25 cellular contexts compared by ENCODE assay signal in the genomic region with DNA sequence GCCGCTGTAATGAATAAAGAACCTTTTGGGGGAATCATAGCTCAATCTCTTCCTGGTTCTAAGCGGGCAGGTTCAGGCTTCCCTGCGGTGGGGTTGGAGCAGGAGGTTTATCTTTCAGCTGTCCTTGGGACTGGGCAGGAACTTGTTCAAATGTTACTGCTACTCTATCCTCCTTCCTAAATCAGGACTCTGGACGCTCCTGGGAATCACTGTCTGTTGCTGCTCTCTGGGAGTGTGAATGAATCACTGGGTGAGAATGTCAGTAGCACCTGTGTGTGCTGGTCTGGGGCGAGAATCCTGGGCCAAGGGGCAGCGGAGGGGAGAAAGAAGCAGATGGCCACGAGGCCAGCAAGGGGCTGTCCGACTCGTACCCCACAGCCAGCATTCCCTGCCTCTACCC.
A peak's percentile ranks its signal among the peaks of the same experiment; 100 is the strongest.
DNase-seq lines count a peak whose midpoint lies in the region; FAIRE-seq and TF ChIP-seq lines count a peak whose summit lies in the region.
"Had no signal": no experiment of that assay in that cellular context is flagged by ENCODE, and none has a peak within 500 bp of the region (broad histone marks: within the 10 kb centered on the region; RNA-seq: fewer than 3 reads in every experiment).

No MANE protein-coding gene starts in this region.

- H3K4me3 ChIP-seq in astrocyte (ENCODE audit: insufficient read depth, low read depth, low read length) (no peak overlapping the region), skeletal muscle cell (ENCODE audit: low read depth, low read length) (no peak overlapping the region), brain microvascular endothelial cell (ENCODE audit: low read depth, low read length) (no peak overlapping the region)
- H3K4me3 ChIP-seq: ascending aorta, tibial nerve had no signal

- no peaks in the 10 kb centered on the region for H3K79me2 ChIP-seq in astrocyte (ENCODE audit: insufficient read depth, low read length)

- no peak for TF ChIP-seq POLR2A in GM12891 (IDR thresholded peaks at IDR 0.05; ENCODE audit: low read depth, low read length)

- peaks cover 28% of the 10 kb centered on the region for H3K4me1 Mint-ChIP-seq in astrocyte (ENCODE audit: low read depth, unreplicated experiment)

- no peaks in the 10 kb centered on the region for H4K20me1 ChIP-seq in astrocyte (ENCODE audit: insufficient read depth, low read length)

- no peaks in the 10 kb centered on the region for H3K9me3 Mint-ChIP-seq in astrocyte (ENCODE audit: unreplicated experiment)
- H3K9me3 Mint-ChIP-seq: activated CD4-positive, alpha-beta memory T cell treated with anti-CD3 and anti-CD28 coated beads for 36 hours; activated T-cell treated with anti-CD3 and anti-CD28 coated beads, Interleukin-2, amount 50 U/mL, for 24 hours; stimulated activated memory B cell treated with anti-CD40 and anti-IgM and Interleukin-4, amounts not matched to agents 10 μg/mL and 1 μg/mL and 100 μg/mL, for 72 hours had no signal

- H3K9me3 ChIP-seq in astrocyte (ENCODE audit: insufficient read depth, low read depth, low read length) = no peaks in the 10 kb centered on the region
- H3K9me3 ChIP-seq: ascending aorta, neutrophil, tibial nerve had no signal

- DNase-seq in HPDE6-E6E7 (ENCODE audit: extremely low spot score) (peak; percentile 65), astrocyte (ENCODE audit: low read depth) (no peak), kidney glomerular epithelial cell (lab: John Stamatoyannopoulos, UW) (peak; percentile 22), skeletal muscle cell (ENCODE audit: low read depth) (peak; percentile 9), brain microvascular endothelial cell (no peak), CD1c-positive myeloid dendritic cell (ENCODE audit: extremely low spot score) (no peak), GM12891 (ENCODE audit: insufficient read length, low spot score) (no peak), NCI-H510A (lab: John Stamatoyannopoulos, UW) (no peak)
- DNase-seq: activated CD4-positive, alpha-beta memory T cell treated with anti-CD3 and anti-CD28 coated beads for 36 hours; activated naive CD4-positive, alpha-beta T cell treated with anti-CD3 and anti-CD28 coated beads, Interleukin-2, amount 50 U/mL, for 16 hours; activated T-cell treated with anti-CD3 and anti-CD28 coated beads, Interleukin-2, amount 50 U/mL, for 24 hours; DMS79; hypothalamus; NCI-H1092; NCI-H2081 treated with DMSO at 0.1 percent for 48 hours; NCI-H510A treated with DMSO at 0.1 percent for 48 hours; retina; Right ventricle myocardium superior had no signal

- H2AFZ ChIP-seq in astrocyte (ENCODE audit: low read depth, low read length) = no peak overlapping the region

- peaks cover 3% of the 10 kb centered on the region for H3K27me3 Mint-ChIP-seq in astrocyte (ENCODE audit: low read depth, unreplicated experiment)

- no peak overlapping the region for H3K4me2 ChIP-seq in astrocyte (ENCODE audit: low read length)
- H3K4me2 ChIP-seq: KMS-11 had no signal

- TF ChIP-seq CTCF in astrocyte (IDR thresholded peaks at IDR 0.05; ENCODE audit: insufficient read depth, low read depth, low read length) (no peak), brain microvascular endothelial cell (IDR thresholded peaks at IDR 0.05; ENCODE audit: low read depth, low read length, missing control alignments) (no peak)

- H3K27me3 ChIP-seq in astrocyte (ENCODE audit: insufficient read depth, low read length) (no peaks in the 10 kb centered on the region), brain microvascular endothelial cell (replicated peaks) (no peaks in the 10 kb centered on the region)
- H3K27me3 ChIP-seq: ascending aorta, tibial nerve had no signal

- H3K9ac ChIP-seq in astrocyte (ENCODE audit: low read length) = no peak overlapping the region
- H3K9ac ChIP-seq: KMS-11 had no signal

- peak overlapping the region; percentile 6 for H3K4me3 Mint-ChIP-seq in astrocyte (ENCODE audit: unreplicated experiment)
- H3K4me3 Mint-ChIP-seq: activated CD4-positive, alpha-beta memory T cell treated with anti-CD3 and anti-CD28 coated beads for 36 hours; activated T-cell treated with anti-CD3 and anti-CD28 coated beads, Interleukin-2, amount 50 U/mL, for 24 hours; stimulated activated memory B cell treated with anti-CD40 and anti-IgM and Interleukin-4, amounts not matched to agents 10 μg/mL and 1 μg/mL and 100 μg/mL, for 72 hours had no signal

- H3K4me1 ChIP-seq in astrocyte (ENCODE audit: insufficient read depth, low read length) = peaks cover 27% of the 10 kb centered on the region

- in situ Hi-C loops in brain microvascular endothelial cell (cut with HindIII; ENCODE audit: low pct_ligation_motif_present, low sequenced_read_pairs) = no loop called here

- H3K36me3 ChIP-seq in astrocyte (ENCODE audit: insufficient read depth, low read length) = no peaks in the 10 kb centered on the region
- no peaks in the 10 kb centered on the region for H3K36me3 ChIP-seq in brain microvascular endothelial cell (replicated peaks)
- H3K36me3 ChIP-seq: ascending aorta, neutrophil, tibial nerve had no signal

- peak overlapping the region; percentile 9 for H3K27ac Mint-ChIP-seq in astrocyte (ENCODE audit: unreplicated experiment)
- H3K27ac Mint-ChIP-seq: activated CD4-positive, alpha-beta memory T cell treated with anti-CD3 and anti-CD28 coated beads for 36 hours; activated T-cell treated with anti-CD3 and anti-CD28 coated beads, Interleukin-2, amount 50 U/mL, for 24 hours; stimulated activated memory B cell treated with anti-CD40 and anti-IgM and Interleukin-4, amounts not matched to agents 10 μg/mL and 1 μg/mL and 100 μg/mL, for 72 hours had no signal

- H3K27ac ChIP-seq in astrocyte (ENCODE audit: low read depth, low read length) (no peak overlapping the region), brain microvascular endothelial cell (no peak overlapping the region)
- H3K27ac ChIP-seq: ascending aorta, KMS-11, neutrophil, tibial nerve had no signal

- FAIRE-seq in astrocyte (lab: Jason Lieb, UNC) = no peak
- no peak for FAIRE-seq in GM12891 (lab: Jason Lieb, UNC)
- FAIRE-seq: colon, endometrium had no signal

- peaks cover 3% of the 10 kb centered on the region for H3K36me3 Mint-ChIP-seq in astrocyte (ENCODE audit: low read depth, unreplicated experiment)
- H3K36me3 Mint-ChIP-seq: activated CD4-positive, alpha-beta memory T cell treated with anti-CD3 and anti-CD28 coated beads for 36 hours; stimulated activated memory B cell treated with anti-CD40 and anti-IgM and Interleukin-4, amounts not matched to agents 10 μg/mL and 1 μg/mL and 100 μg/mL, for 72 hours had no signal

TF ChIP-seq in GM12891, 5 proteins besides CTCF, POLR2A, EP300 and RAD21:
- no peak for TF ChIP-seq PAX5 (IDR thresholded peaks at IDR 0.05; ENCODE audit: insufficient read depth, low read length, severe bottlenecking)
- no peak for TF ChIP-seq POU2F2 (IDR thresholded peaks at IDR 0.05; ENCODE audit: low read depth, low read length)
- TF ChIP-seq SPI1 (IDR thresholded peaks at IDR 0.05; ENCODE audit: low read depth, low read length) = no peak
- no peak for TF ChIP-seq TAF1 (IDR thresholded peaks at IDR 0.05; ENCODE audit: low read depth, low read length)
- TF ChIP-seq POLR2AphosphoS5 (IDR thresholded peaks at IDR 0.05; ENCODE audit: low read depth, low read length) = no peak

Comparison
In these comparisons a context has a peak if more than half of its experiments do, and no peak if none do; other contexts are left out.
1. DNase-seq: peak in HPDE6-E6E7 (single experiment), kidney glomerular epithelial cell (single experiment) and skeletal muscle cell (single experiment); none in astrocyte (single experiment), brain microvascular endothelial cell (single experiment), CD1c-positive myeloid dendritic cell (single experiment), GM12891 (single experiment) and NCI-H510A (single experiment).